16 cellular contexts compared by ENCODE assay signal in the genomic region with DNA sequence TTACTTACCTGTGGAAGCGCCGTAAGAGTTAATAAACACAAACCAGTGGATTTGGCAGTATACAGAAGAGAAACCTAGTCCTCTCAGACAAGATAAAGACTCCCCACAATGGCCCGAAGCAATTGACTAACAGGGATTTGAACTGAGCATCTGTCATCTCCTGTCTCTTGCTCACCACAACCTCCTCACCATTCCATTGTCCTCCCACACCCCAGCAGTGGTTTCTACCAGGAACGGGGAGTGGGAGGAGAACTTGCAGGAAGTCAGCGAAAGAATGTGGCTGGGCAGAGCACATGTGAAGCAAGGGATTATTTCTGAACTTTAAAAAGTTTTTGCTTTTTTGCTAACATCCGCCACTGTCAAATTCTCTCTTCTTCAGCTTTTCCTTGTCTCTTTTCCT. TPM values are rescaled to one million over a fixed set of nuclear protein-coding genes. Genes with fewer than 3 reads are reported as not detected.
DNase-seq lines count a peak whose midpoint lies in the region; TF ChIP-seq lines count a peak whose summit lies in the region.
"Had no signal": no experiment of that assay in that cellular context is flagged by ENCODE, and none has a peak within 500 bp of the region (broad histone marks: within the 10 kb centered on the region; RNA-seq: fewer than 3 reads in every experiment).

No MANE protein-coding gene starts in this region.

- DNase-seq in GM03348 (ENCODE audit: low spot score) (peak; percentile 74), SJCRH30 (peak; percentile 16 to 37), fibroblast of pulmonary artery (ENCODE audit: low read depth) (peak; percentile 90), retinal pigment epithelial cell (ENCODE audit: low read depth) (peak; percentile 10), DMS 273 (lab: John Stamatoyannopoulos, UW; ENCODE audit: unreplicated experiment) (no peak), midbrain (lab: John Stamatoyannopoulos, UW) (no peak)
- DNase-seq in activated CD4-positive, alpha-beta T cell treated with anti-CD3 and anti-CD28 coated beads for 1 hour: no peak
- no peak for DNase-seq in activated CD4-positive, alpha-beta T cell treated with anti-CD3 and anti-CD28 coated beads for 4 hours
- DNase-seq: activated CD4-positive, alpha-beta T cell treated with anti-CD3 and anti-CD28 coated beads, Interleukin-2, amount 10 ng/mL, durations not matched to agents 7 days and 5 days; CD4-positive, alpha-beta memory T cell; Karpas-422; mucosa of descending colon; NCI-H2107; stimulated activated CD4-positive, alpha-beta T cell treated with anti-CD3 and anti-CD28 coated beads, Interleukin-4, amount 100 ng/mL, for 4 hours; stimulated activated naive CD8-positive, alpha-beta T cell treated with anti-CD3 and anti-CD28 coated beads, Interleukin-15, Interleukin-2, amounts not matched to agents 100 U/mL and 50 U/mL, for 24 hours had no signal

- H3K9me3 ChIP-seq in SJCRH30 (replicated peaks): no peaks in the 10 kb centered on the region
- H3K9me3 ChIP-seq: breast epithelium, mucosa of descending colon had no signal

- no peaks in the 10 kb centered on the region for H3K36me3 ChIP-seq in SJCRH30
- H3K36me3 ChIP-seq: breast epithelium had no signal

- no peaks in the 10 kb centered on the region for H3K27me3 ChIP-seq in SJCRH30
- H3K27me3 ChIP-seq: breast epithelium had no signal

- TF ChIP-seq CTCF in fibroblast of pulmonary artery (IDR thresholded peaks at IDR 0.05; ENCODE audit: low read length, missing control alignments) (no peak), retinal pigment epithelial cell (conservative IDR thresholded peaks at IDR 0.05; ENCODE audit: low read depth, low read length) (no peak)

- H3K4me3 ChIP-seq in SJCRH30 (no peak overlapping the region), fibroblast of pulmonary artery (replicated peaks; ENCODE audit: low read depth, low read length) (no peak overlapping the region), retinal pigment epithelial cell (ENCODE audit: low read length) (no peak overlapping the region)
- H3K4me3 ChIP-seq: breast epithelium, mucosa of descending colon had no signal

- H3K27ac ChIP-seq in SJCRH30: no peak overlapping the region

- H3K4me1 ChIP-seq in SJCRH30: peaks cover 11% of the 10 kb centered on the region; the same call in 1 of the 2 replicates
- H3K4me1 ChIP-seq: breast epithelium had no signal

RNA-seq across cellular contexts. Expression of a gene that starts 24.6 kb away (rescaled TPM):
- not detected in 2 replicates for total RNA-seq in SJCRH30 (2014; rRNA removed; shearing (Covaris generic))
- total RNA-seq: activated CD4-positive, alpha-beta T cell treated with anti-CD3 and anti-CD28 coated beads, Interleukin-2, amount 10 ng/mL, durations not matched to agents 7 days and 5 days; breast epithelium; CD4-positive, alpha-beta memory T cell; mucosa of descending colon had no signal

RNA-seq across cellular contexts. Expression of a gene that starts 30.3 kb away (rescaled TPM):
- 0.10 TPM in 1 of 2 replicates, not detected in the other for total RNA-seq in SJCRH30 (2014; rRNA removed; shearing (Covaris generic))
- total RNA-seq: activated CD4-positive, alpha-beta T cell treated with anti-CD3 and anti-CD28 coated beads, Interleukin-2, amount 10 ng/mL, durations not matched to agents 7 days and 5 days had no signal

RNA-seq across cellular contexts. Expression of a gene that starts 59.5 kb away (rescaled TPM):
- total RNA-seq in SJCRH30 (2014; rRNA removed; shearing (Covaris generic)): not detected in 2 replicates
- total RNA-seq: activated CD4-positive, alpha-beta T cell treated with anti-CD3 and anti-CD28 coated beads, Interleukin-2, amount 10 ng/mL, durations not matched to agents 7 days and 5 days; breast epithelium; CD4-positive, alpha-beta memory T cell; mucosa of descending colon had no signal

Comparison
In these comparisons a context has a peak if more than half of its experiments do, and no peak if none do; other contexts are left out.
1. DNase-seq: peak in GM03348 (single experiment), SJCRH30 (2 of 2), fibroblast of pulmonary artery (single experiment) and retinal pigment epithelial cell (single experiment); none in DMS 273 (single experiment), activated CD4-positive, alpha-beta T cell treated with anti-CD3 and anti-CD28 coated beads for 1 hour (single experiment), activated CD4-positive, alpha-beta T cell treated with anti-CD3 and anti-CD28 coated beads for 4 hours (0 of 2) and midbrain (single experiment).